Comparison of ENCODE assay signal across 14 cellular contexts in genomic region chr7:47537716-47538640, GRCh38. TPM values are rescaled to one million over a fixed set of nuclear protein-coding genes. Genes with fewer than 3 reads are reported as not detected.
DNase-seq lines count a peak whose midpoint lies in the region; ATAC-seq, FAIRE-seq and TF ChIP-seq lines count a peak whose summit lies in the region.
"Had no signal": no experiment of that assay in that cellular context is flagged by ENCODE, and none has a peak within 500 bp of the region (broad histone marks: within the 10 kb centered on the region; RNA-seq: fewer than 3 reads in every experiment).

No MANE protein-coding gene starts in this region.

- no peak overlapping the region for H2AFZ ChIP-seq in mesenchymal stem cell (ENCODE audit: low read depth, low read length)

- WGBS in mesenchymal stem cell, result 47% methylated on average over 15 of the region's 17 CpGs
- 44 to 55% (median 45%) methylated on average over 15 to 17 of the region's 17 CpGs for WGBS in stomach, 5 donors

- H3K4ac ChIP-seq in mesenchymal stem cell (ENCODE audit: low read depth in 1 of 2, low read length in 2 of 2), result peak overlapping the region; percentile 77 to 88

- peak overlapping the region; percentile 1 for H2BK15ac ChIP-seq in mesenchymal stem cell (ENCODE audit: low read depth, poor library complexity, severe bottlenecking)

- intact Hi-C loops in colonic mucosa (cut with DNase I) (no loop called here), stomach (cut with DNase I; ENCODE audit: low total_unique reads) (no loop called here)

- no peak for ATAC-seq in GM19455 (IDR thresholded peaks at IDR 0.05; ENCODE audit: unreplicated experiment)

- H3K9me3 ChIP-seq in colonic mucosa (no peaks in the 10 kb centered on the region), mesenchymal stem cell (ENCODE audit: control insufficient read depth, low read length) (no peaks in the 10 kb centered on the region), stomach (no peaks in the 10 kb centered on the region)
- H3K9me3 ChIP-seq: thyroid gland had no signal

- TF ChIP-seq CTCF in HFF-Myc (IDR thresholded peaks at IDR 0.05; ENCODE audit: low read depth, low read length, missing control alignments) (no peak), colonic mucosa (IDR thresholded peaks at IDR 0.05) (no peak), stomach (IDR thresholded peaks at IDR 0.05) (no peak)

- DNase-seq in HFF-Myc (ENCODE audit: extremely low read depth, low read depth) (no peak), colonic mucosa (no peak), mesenchymal stem cell (peak; percentile 72), stomach (no peak), GM12892 (ENCODE audit: insufficient read length) (no peak), H54 (ENCODE audit: insufficient read length, low spot score) (no peak)
- no peak for DNase-seq in stimulated activated CD8-positive, alpha-beta memory T cell treated with anti-CD3 and anti-CD28 coated beads, Interleukin-4, amount 100 ng/mL, for 48 hours
- DNase-seq: activated CD8-positive, alpha-beta memory T cell treated with anti-CD3 and anti-CD28 coated beads, Interleukin-2, amount 50 U/mL, for 4 hours; kidney glomerular epithelial cell; NCI-H226; stimulated activated CD4-positive, alpha-beta T cell treated with anti-CD3 and anti-CD28 coated beads, Interleukin-2, amount 100 ng/mL, for 48 hours had no signal

- no peak overlapping the region for H3K23ac ChIP-seq in mesenchymal stem cell (ENCODE audit: low read length in 2 of 2)

- H4K8ac ChIP-seq in mesenchymal stem cell (ENCODE audit: low read length), result peak overlapping the region; percentile 90

- H3K27ac ChIP-seq in colonic mucosa, result no peak overlapping the region
- no peak overlapping the region for H3K27ac ChIP-seq in mesenchymal stem cell (ENCODE audit: low read length, poor library complexity, severe bottlenecking)
- peak overlapping the region; percentile 28 to 74 (median 65) for H3K27ac ChIP-seq in stomach
- H3K27ac ChIP-seq: thyroid gland had no signal

- H2BK5ac ChIP-seq in mesenchymal stem cell (ENCODE audit: low read depth, low read length, poor library complexity, severe bottlenecking), result no peak overlapping the region

- H2AK5ac ChIP-seq in mesenchymal stem cell (ENCODE audit: low read length, severe bottlenecking), result no peak overlapping the region

- H3K79me1 ChIP-seq in mesenchymal stem cell (replicated peaks; ENCODE audit: low read length, poor library complexity, severe bottlenecking), result peaks cover 21% of the 10 kb centered on the region

- peak overlapping the region; percentile 85 for H2BK120ac ChIP-seq in mesenchymal stem cell (ENCODE audit: low read depth, low read length)

- H3K4me2 ChIP-seq in mesenchymal stem cell (ENCODE audit: low read length, poor library complexity, severe bottlenecking), result peak overlapping the region; percentile 41

- peak overlapping the region; percentile 84 for H4K91ac ChIP-seq in mesenchymal stem cell (ENCODE audit: low read length)

- H3K18ac ChIP-seq in mesenchymal stem cell (ENCODE audit: low read depth in 1 of 2, low read length in 2 of 2), result peak overlapping the region; percentile 70 to 82

- H3K36me3 ChIP-seq in colonic mucosa (no peaks in the 10 kb centered on the region), mesenchymal stem cell (ENCODE audit: control insufficient read depth in 1 of 2, insufficient read depth in 2 of 2, low read depth in 1 of 2, low read length in 2 of 2) (peaks cover 0 to 19% of the 10 kb centered on the region in 2 experiments), stomach (no peaks in the 10 kb centered on the region)
- H3K36me3 ChIP-seq: thyroid gland had no signal

- TF ChIP-seq POLR2A in stomach (IDR thresholded peaks at IDR 0.05) (no peak), GM12892 (IDR thresholded peaks at IDR 0.05; ENCODE audit: low read depth, low read length) (no peak), H54 (IDR thresholded peaks at IDR 0.05; ENCODE audit: low read depth, low read length) (no peak)

- peak overlapping the region; percentile 15 to 26 for H2BK12ac ChIP-seq in mesenchymal stem cell (ENCODE audit: low read length in 2 of 2)

- no peaks in the 10 kb centered on the region for H3K4me1 ChIP-seq in colonic mucosa
- H3K4me1 ChIP-seq in mesenchymal stem cell (ENCODE audit: control insufficient read depth, insufficient read depth, low read depth, low read length), result peaks cover 45% of the 10 kb centered on the region
- peaks cover 37 to 60% (median 51%) of the 10 kb centered on the region in 4 donors for H3K4me1 ChIP-seq in stomach

- H3K4me3 ChIP-seq in HFF-Myc (replicated peaks; ENCODE audit: low read depth, low read length) (peak overlapping the region; percentile 73), colonic mucosa (peak overlapping the region; percentile 50), mesenchymal stem cell (ENCODE audit: insufficient read depth in 1 of 2, low read depth in 1 of 2, low read length in 2 of 2) (peak overlapping the region in 1 of 2 experiments; percentile 46), stomach (peak overlapping the region; percentile 54 to 62 (median 57))

- H3K9ac ChIP-seq in colonic mucosa (ENCODE audit: low read depth in 2 of 2, low read length in 2 of 2) (peak overlapping the region in 1 of 2 donors; percentile 42), mesenchymal stem cell (ENCODE audit: low read length) (no peak overlapping the region)

- FAIRE-seq in GM12892 (lab: Jason Lieb, UNC) (no peak), H54 (lab: Jason Lieb, UNC) (no peak)
- FAIRE-seq: colon had no signal

- no peak overlapping the region for H3K14ac ChIP-seq in mesenchymal stem cell (ENCODE audit: low read length in 2 of 2)

- no peaks in the 10 kb centered on the region for H3K27me3 ChIP-seq in colonic mucosa
- H3K27me3 ChIP-seq in mesenchymal stem cell (ENCODE audit: control insufficient read depth in 1 of 2, insufficient read depth in 1 of 2, low read length in 2 of 2), result peaks cover 0 to 73% of the 10 kb centered on the region in 2 experiments
- H3K27me3 ChIP-seq in stomach, result peaks cover 0 to 12% (median 0%) of the 10 kb centered on the region in 3 donors
- H3K27me3 ChIP-seq: thyroid gland had no signal

- TF ChIP-seq EP300 in stomach (IDR thresholded peaks at IDR 0.05), result no peak

RNA-seq across cellular contexts. Expression of gene TNS3, which starts 43.9 kb away (rescaled TPM):
- total RNA-seq in colonic mucosa (10 to 100 TPM; 41.1 to 58.2 TPM), stomach (100 to 1,000 TPM in 1 of 5 donors, 10 to 100 TPM in 4; 30.1 to 105 (median 86.9) TPM)
- 142 TPM for polyA plus RNA-seq in mesenchymal stem cell (2013, experiment 1 of 2)
- polyA plus RNA-seq in mesenchymal stem cell (2013, experiment 2 of 2), result 136 TPM
- polyA plus RNA-seq in stomach, result 10 to 100 TPM in 2 of 3 donors, 1 to 10 TPM in 1; 10.0 to 40.6 (median 25.8) TPM
- polyA plus RNA-seq in GM12892 (2012; ENCODE audit: missing spikeins), result 2.6 TPM

Comparison
In these comparisons a context has a peak if more than half of its experiments do, and no peak if none do; other contexts are left out.
1. H3K27ac ChIP-seq: peak in stomach (5 of 5); none in colonic mucosa (single experiment) and mesenchymal stem cell (single experiment).